Comparison of ENCODE assay signal across 11 cellular contexts in genomic region chr7:121023683-121024507, GRCh38. TPM values are rescaled to one million over a fixed set of nuclear protein-coding genes. Genes with fewer than 3 reads are reported as not detected.
DNase-seq lines count a peak whose midpoint lies in the region; ATAC-seq and TF ChIP-seq lines count a peak whose summit lies in the region.
"Had no signal": no experiment of that assay in that cellular context is flagged by ENCODE, and none has a peak within 500 bp of the region (broad histone marks: within the 10 kb centered on the region; RNA-seq: fewer than 3 reads in every experiment).

No MANE protein-coding gene starts in this region.

- peak overlapping the region; percentile 1; the same call in 1 of the 2 replicates for H2AFZ ChIP-seq in GM23338

- no peak overlapping the region for H3K4me3 Mint-ChIP-seq in GM23338
- H3K4me3 Mint-ChIP-seq in activated T-cell treated with anti-CD3 and anti-CD28 coated beads, Interleukin-2, amount 50 U/mL, for 72 hours, result no peak overlapping the region

- no peak overlapping the region for H3K9ac ChIP-seq in subcutaneous abdominal adipose tissue (ENCODE audit: low read length in 5 of 5)

- no peak for ATAC-seq in GM23338
- peak; percentile 79 for ATAC-seq in left lobe of liver
- ATAC-seq in activated T-cell treated with anti-CD3 and anti-CD28 coated beads, Interleukin-2, amount 50 U/mL, for 72 hours (replicated peaks in 1 of 2), result no peak
- ATAC-seq in HG02852 (IDR thresholded peaks at IDR 0.05; ENCODE audit: unreplicated experiment), result no peak

- peaks cover 2% of the 10 kb centered on the region for H3K27me3 Mint-ChIP-seq in GM23338 (ENCODE audit: insufficient read depth, low read depth, poor library complexity)
- no peaks in the 10 kb centered on the region for H3K27me3 Mint-ChIP-seq in activated T-cell treated with anti-CD3 and anti-CD28 coated beads, Interleukin-2, amount 50 U/mL, for 72 hours (ENCODE audit: low read depth)

- H3K4me3 ChIP-seq in GM23338, result no peak overlapping the region
- H3K4me3 ChIP-seq in subcutaneous abdominal adipose tissue (ENCODE audit: low read depth in 1 of 5, low read length in 5 of 5), result peak overlapping the region in 1 of 5 donors; percentile 1

- H3K9me3 Mint-ChIP-seq in GM23338, result no peaks in the 10 kb centered on the region
- no peaks in the 10 kb centered on the region for H3K9me3 Mint-ChIP-seq in activated T-cell treated with anti-CD3 and anti-CD28 coated beads, Interleukin-2, amount 50 U/mL, for 72 hours

- H3F3A ChIP-seq in GM23338 (replicated peaks; ENCODE audit: low read depth), result no peaks in the 10 kb centered on the region

- no peaks in the 10 kb centered on the region for H4K20me1 ChIP-seq in GM23338 (replicated peaks; ENCODE audit: insufficient read depth)

- DNase-seq in GM23338 (ENCODE audit: low spot score) (no peak), left lobe of liver (ENCODE audit: low spot score) (no peak), NCI-H446 treated with DMSO at 0.1 percent for 48 hours (lab: John Stamatoyannopoulos, UW) (no peak)
- no peak for DNase-seq in activated T-cell treated with anti-CD3 and anti-CD28 coated beads, Interleukin-2, amount 50 U/mL, for 72 hours
- no peak for DNase-seq in activated CD8-positive, alpha-beta memory T cell treated with anti-CD3 and anti-CD28 coated beads, Interleukin-2, amount 50 U/mL, for 4 hours
- DNase-seq: activated naive CD4-positive, alpha-beta T cell treated with anti-CD3 and anti-CD28 coated beads, Interleukin-2, amount 50 U/mL, for 16 hours; DMS79 treated with DMSO at 0.1 percent for 48 hours; NCI-H1694 treated with DMSO at 0.1 percent for 48 hours had no signal

- H3K36me3 ChIP-seq in GM23338 (ENCODE audit: insufficient read depth), result no peaks in the 10 kb centered on the region
- H3K36me3 ChIP-seq in subcutaneous abdominal adipose tissue (ENCODE audit: control insufficient read depth in 5 of 5, insufficient read depth in 5 of 5, low read length in 5 of 5), result peaks cover 0 to 3% (median 0%) of the 10 kb centered on the region in 5 donors

- H3K4me2 ChIP-seq in GM23338, result no peak overlapping the region

- H3K4me1 ChIP-seq in GM23338 (ENCODE audit: insufficient read depth), result peaks cover 12% of the 10 kb centered on the region; the same call in 1 of the 2 replicates
- peaks cover 0 to 47% (median 41%) of the 10 kb centered on the region in 5 donors for H3K4me1 ChIP-seq in subcutaneous abdominal adipose tissue (ENCODE audit: control insufficient read depth in 5 of 5, insufficient read depth in 5 of 5, low read length in 5 of 5)

- no peaks in the 10 kb centered on the region for H3K27me3 ChIP-seq in GM23338 (ENCODE audit: insufficient read depth)
- no peaks in the 10 kb centered on the region for H3K27me3 ChIP-seq in subcutaneous abdominal adipose tissue (ENCODE audit: control insufficient read depth in 5 of 5, insufficient read depth in 4 of 5, low read length in 5 of 5)

- H3K36me3 Mint-ChIP-seq in GM23338 (ENCODE audit: low read depth), result no peaks in the 10 kb centered on the region
- no peaks in the 10 kb centered on the region for H3K36me3 Mint-ChIP-seq in activated T-cell treated with anti-CD3 and anti-CD28 coated beads, Interleukin-2, amount 50 U/mL, for 72 hours (ENCODE audit: insufficient read depth in 2 of 2)

- H3K79me2 ChIP-seq in GM23338 (replicated peaks; ENCODE audit: insufficient read depth), result no peaks in the 10 kb centered on the region

- TF ChIP-seq CTCF in GM23338 (conservative IDR thresholded peaks at IDR 0.05; ENCODE audit: low read depth in 2 of 2), result no peak
- TF ChIP-seq CTCF in VCaP (conservative IDR thresholded peaks at IDR 0.05), result no peak

- H3K27ac ChIP-seq in GM23338 (ENCODE audit: low read depth), result no peak overlapping the region
- peak overlapping the region; percentile 85 for H3K27ac ChIP-seq in VCaP
- H3K27ac ChIP-seq in subcutaneous abdominal adipose tissue (ENCODE audit: low read depth, low read length), result peak overlapping the region; percentile 26

- peaks cover 0 to 2% (median 0%) of the 10 kb centered on the region in 5 donors for H3K9me3 ChIP-seq in subcutaneous abdominal adipose tissue (ENCODE audit: control insufficient read depth in 5 of 5, low read length in 5 of 5)

- H3K9me2 ChIP-seq in GM23338 (ENCODE audit: insufficient read depth), result no peaks in the 10 kb centered on the region

- H3K4me1 Mint-ChIP-seq in GM23338, result peaks cover 9% of the 10 kb centered on the region; the same call in 2 of the 3 replicates
- no peaks in the 10 kb centered on the region for H3K4me1 Mint-ChIP-seq in activated T-cell treated with anti-CD3 and anti-CD28 coated beads, Interleukin-2, amount 50 U/mL, for 72 hours (ENCODE audit: low read depth)

- no peak overlapping the region for H3K27ac Mint-ChIP-seq in GM23338
- H3K27ac Mint-ChIP-seq in activated T-cell treated with anti-CD3 and anti-CD28 coated beads, Interleukin-2, amount 50 U/mL, for 72 hours, result no peak overlapping the region

TF ChIP-seq in GM23338, 12 proteins besides CTCF, POLR2A, EP300 and RAD21:
- TF ChIP-seq ZNF114 (CRISPR knock-in tag; IDR thresholded peaks at IDR 0.05) (no peak), EZH2 (IDR thresholded peaks at IDR 0.05; ENCODE audit: low read depth, unreplicated experiment) (no peak), STAT1 (IDR thresholded peaks at IDR 0.05; ENCODE audit: unreplicated experiment) (no peak), ZNF331 (CRISPR knock-in tag; IDR thresholded peaks at IDR 0.05; ENCODE audit: low read depth) (no peak), CREB1 (CRISPR knock-in tag; IDR thresholded peaks at IDR 0.05; ENCODE audit: low read depth) (no peak), POLR2AphosphoS5 (IDR thresholded peaks at IDR 0.05; ENCODE audit: low read depth) (no peak), ETS1 (IDR thresholded peaks at IDR 0.05) (no peak), EZH2phosphoT487 (IDR thresholded peaks at IDR 0.05; ENCODE audit: unreplicated experiment) (no peak), REST (IDR thresholded peaks at IDR 0.05; ENCODE audit: unreplicated experiment) (no peak), NANOG (IDR thresholded peaks at IDR 0.05; ENCODE audit: borderline replicate concordance) (no peak)

RNA-seq across cellular contexts. Expression of gene CPED1, which starts 35.4 kb away (rescaled TPM):
- 0.17 and 0.23 TPM in 2 replicates for total RNA-seq in GM23338 (2014; rRNA removed; shearing (Covaris generic))
- 0.45 and 0.47 TPM in 2 replicates for polyA plus RNA-seq in GM23338 (2016; fragmentation: Nextera tagmentation; extraction: Ambion mirVana)
- 34.6 TPM for total RNA-seq in left lobe of liver
- not detected for total RNA-seq in activated T-cell treated with anti-CD3 and anti-CD28 coated beads, Interleukin-2, amount 50 U/mL, for 72 hours

Comparison
In these comparisons a context has a peak if more than half of its experiments do, and no peak if none do; other contexts are left out.
1. RNA of gene CPED1, which starts 35.4 kb away (total RNA-seq): 34.6 TPM in left lobe of liver (single experiment); not detected in activated T-cell treated with anti-CD3 and anti-CD28 coated beads, Interleukin-2, amount 50 U/mL, for 72 hours and 0.17 to 0.23 TPM in GM23338; every median in the first group is over 10 times any median in the second.